In genomic region chr13:30916991-30917390, GRCh38 we compare ENCODE assay signal across 38 cellular contexts. TPM values are rescaled to one million over a fixed set of nuclear protein-coding genes. Genes with fewer than 3 reads are reported as not detected.
"Had no signal": no experiment of that assay in that cellular context is flagged by ENCODE, and none has a peak within 500 bp of the region (broad histone marks: within the 10 kb centered on the region; RNA-seq: fewer than 3 reads in every experiment).

No MANE protein-coding gene starts in this region.

- H3K27me3 ChIP-seq: adrenal gland, body of pancreas had no signal

- H3K4me1 ChIP-seq: adrenal gland, body of pancreas had no signal

- H3K9me3 Mint-ChIP-seq: activated B cell treated with CpG ODN at 0.5 μM for 24 hours; activated CD4-positive, alpha-beta memory T cell treated with anti-CD3 and anti-CD28 coated beads for 36 hours; activated CD4-positive, alpha-beta T cell treated with anti-CD3 and anti-CD28 coated beads, Interleukin-2, amount 10 ng/mL, durations not matched to agents 24 days and 14 days; activated CD8-positive, alpha-beta T cell treated with anti-CD3 and anti-CD28 coated beads for 36 hours; activated naive CD4-positive, alpha-beta T cell treated with anti-CD3 and anti-CD28 coated beads for 36 hours; activated naive CD4-positive, alpha-beta T cell treated with anti-CD3 and anti-CD28 coated beads, Interleukin-2, amount 50 U/mL, for 72 hours; activated naive CD8-positive, alpha-beta T cell treated with anti-CD3 and anti-CD28 coated beads for 36 hours; activated T-cell treated with anti-CD3 and anti-CD28 coated beads, Interleukin-2, amount 50 U/mL, for 4 hours; activated T-cell treated with anti-CD3 and anti-CD28 coated beads, Interleukin-2, amount 50 U/mL, for 72 hours; activated T-helper 1 cell treated with anti-CD3 and anti-CD28 coated beads, Interleukin-12 subunit alpha, Interleukin-12 subunit beta, Interleukin-2, Interleukin-4 antibody, amounts not matched to agents 30 ng/mL and 10 ng/mL and 1 ng/mL, durations not matched to agents 14 hours and 24 hours and 36 hours; activated T-helper 17 cell treated with anti-CD3 and anti-CD28 coated beads, Interleukin-2, amount 50 U/mL, for 72 hours; central memory CD8-positive, alpha-beta T cell; T-helper 1 cell treated with Interleukin-12 subunit alpha and Interleukin-12 subunit beta and Interleukin-4 antibody, amounts not matched to agents 30 μg/mL and 1 μg/mL, for 36 hours; T-helper 2 cell treated with Interferon-gamma antibody and Interleukin-4, amounts not matched to agents 5 μg/mL and 100 μg/mL, for 36 hours had no signal

- H3K9me3 ChIP-seq: adrenal gland, body of pancreas had no signal

- H3K36me3 ChIP-seq: adrenal gland, cardiac muscle cell had no signal

- H3K27ac ChIP-seq: adrenal gland, body of pancreas, cardiac muscle cell, VCaP had no signal

- H3K4me3 Mint-ChIP-seq: activated B cell treated with CpG ODN at 0.5 μM for 24 hours; activated CD4-positive, alpha-beta memory T cell treated with anti-CD3 and anti-CD28 coated beads for 36 hours; activated CD4-positive, alpha-beta T cell treated with anti-CD3 and anti-CD28 coated beads, Interleukin-2, amount 10 ng/mL, durations not matched to agents 24 days and 14 days; activated CD8-positive, alpha-beta T cell treated with anti-CD3 and anti-CD28 coated beads for 36 hours; activated naive CD4-positive, alpha-beta T cell treated with anti-CD3 and anti-CD28 coated beads for 36 hours; activated naive CD8-positive, alpha-beta T cell treated with anti-CD3 and anti-CD28 coated beads for 36 hours; activated T-cell treated with anti-CD3 and anti-CD28 coated beads, Interleukin-2, amount 50 U/mL, for 4 hours; activated T-cell treated with anti-CD3 and anti-CD28 coated beads, Interleukin-2, amount 50 U/mL, for 72 hours; activated T-helper 1 cell treated with anti-CD3 and anti-CD28 coated beads, Interleukin-12 subunit alpha, Interleukin-12 subunit beta, Interleukin-2, Interleukin-4 antibody, amounts not matched to agents 30 ng/mL and 10 ng/mL and 1 ng/mL, durations not matched to agents 14 hours and 24 hours and 36 hours; activated T-helper 17 cell treated with anti-CD3 and anti-CD28 coated beads, Interleukin-2, amount 50 U/mL, for 72 hours; central memory CD8-positive, alpha-beta T cell; T-helper 1 cell treated with Interleukin-12 subunit alpha and Interleukin-12 subunit beta and Interleukin-4 antibody, amounts not matched to agents 30 μg/mL and 1 μg/mL, for 36 hours; T-helper 2 cell treated with Interferon-gamma antibody and Interleukin-4, amounts not matched to agents 5 μg/mL and 100 μg/mL, for 36 hours had no signal

- H3K4me3 ChIP-seq: adrenal gland, body of pancreas, cardiac muscle cell had no signal

- H3K36me3 Mint-ChIP-seq: activated CD4-positive, alpha-beta memory T cell treated with anti-CD3 and anti-CD28 coated beads for 36 hours; activated naive CD4-positive, alpha-beta T cell treated with anti-CD3 and anti-CD28 coated beads, Interleukin-2, amount 50 U/mL, for 72 hours; activated naive CD8-positive, alpha-beta T cell treated with anti-CD3 and anti-CD28 coated beads for 36 hours had no signal

- H3K4me1 Mint-ChIP-seq: activated B cell treated with CpG ODN at 0.5 μM for 24 hours; activated CD4-positive, alpha-beta T cell treated with anti-CD3 and anti-CD28 coated beads, Interleukin-2, amount 10 ng/mL, durations not matched to agents 24 days and 14 days; activated naive CD8-positive, alpha-beta T cell treated with anti-CD3 and anti-CD28 coated beads for 36 hours; activated T-helper 17 cell treated with anti-CD3 and anti-CD28 coated beads, Interleukin-2, amount 50 U/mL, for 72 hours; central memory CD8-positive, alpha-beta T cell had no signal

- DNase-seq: activated B cell treated with CpG ODN at 0.5 μM for 24 hours; activated CD4-positive, alpha-beta memory T cell treated with anti-CD3 and anti-CD28 coated beads for 36 hours; activated CD4-positive, alpha-beta T cell treated with anti-CD3 and anti-CD28 coated beads for 4 hours; activated CD4-positive, alpha-beta T cell treated with anti-CD3 and anti-CD28 coated beads, Interleukin-2, amount 10 ng/mL, durations not matched to agents 24 days and 14 days; activated CD4-positive, alpha-beta T cell treated with anti-CD3 and anti-CD28 coated beads, Interleukin-2, amount 50 U/mL, for 1 hour; activated CD4-positive, alpha-beta T cell treated with anti-CD3 and anti-CD28 coated beads, Interleukin-2, amount 50 U/mL, for 4 hours; activated CD4-positive, CD25-positive, alpha-beta regulatory T cell treated with anti-CD3 and anti-CD28 coated beads, Interleukin-2, amount 50 U/mL, for 72 hours; activated CD8-positive, alpha-beta memory T cell treated with anti-CD3 and anti-CD28 coated beads, Interleukin-2, amount 50 U/mL, for 4 hours; activated CD8-positive, alpha-beta T cell treated with anti-CD3 and anti-CD28 coated beads for 36 hours; activated effector memory CD4-positive, alpha-beta T cell treated with anti-CD3 and anti-CD28 coated beads, Interleukin-2, amount 50 U/mL, for 16 hours; activated gamma-delta T cell treated with Interleukin-2 at 50 U/mL for 16 hours; activated naive CD4-positive, alpha-beta T cell; activated naive CD4-positive, alpha-beta T cell treated with anti-CD3 and anti-CD28 coated beads for 36 hours; activated naive CD4-positive, alpha-beta T cell treated with anti-CD3 and anti-CD28 coated beads, Interleukin-2, amount 50 U/mL, for 16 hours; activated naive CD8-positive, alpha-beta T cell treated with anti-CD3 and anti-CD28 coated beads for 36 hours; activated T-cell treated with anti-CD3 and anti-CD28 coated beads for 4 hours; activated T-cell treated with anti-CD3 and anti-CD28 coated beads, Interleukin-2, amount 50 U/mL, for 1 hour; activated T-cell treated with anti-CD3 and anti-CD28 coated beads, Interleukin-2, amount 50 U/mL, for 4 hours; activated T-cell treated with anti-CD3 and anti-CD28 coated beads, Interleukin-2, amount 50 U/mL, for 72 hours; adrenal gland; amniotic stem cell; aorta; body of pancreas; caudate nucleus; cerebellar nuclear complex; T-helper 1 cell; T-helper 9 cell had no signal

- H3K27ac Mint-ChIP-seq: activated B cell treated with CpG ODN at 0.5 μM for 24 hours; activated CD4-positive, alpha-beta memory T cell treated with anti-CD3 and anti-CD28 coated beads for 36 hours; activated CD4-positive, alpha-beta T cell treated with anti-CD3 and anti-CD28 coated beads, Interleukin-2, amount 10 ng/mL, durations not matched to agents 24 days and 14 days; activated CD8-positive, alpha-beta T cell treated with anti-CD3 and anti-CD28 coated beads for 36 hours; activated naive CD4-positive, alpha-beta T cell treated with anti-CD3 and anti-CD28 coated beads for 36 hours; activated naive CD4-positive, alpha-beta T cell treated with anti-CD3 and anti-CD28 coated beads, Interleukin-2, amount 50 U/mL, for 72 hours; activated naive CD8-positive, alpha-beta T cell treated with anti-CD3 and anti-CD28 coated beads for 36 hours; activated T-cell treated with anti-CD3 and anti-CD28 coated beads, Interleukin-2, amount 50 U/mL, for 72 hours; activated T-helper 1 cell treated with anti-CD3 and anti-CD28 coated beads, Interleukin-12 subunit alpha, Interleukin-12 subunit beta, Interleukin-2, Interleukin-4 antibody, amounts not matched to agents 30 ng/mL and 10 ng/mL and 1 ng/mL, durations not matched to agents 14 hours and 24 hours and 36 hours; activated T-helper 17 cell treated with anti-CD3 and anti-CD28 coated beads, Interleukin-2, amount 50 U/mL, for 72 hours; T-helper 1 cell treated with Interleukin-12 subunit alpha and Interleukin-12 subunit beta and Interleukin-4 antibody, amounts not matched to agents 30 μg/mL and 1 μg/mL, for 36 hours; T-helper 2 cell treated with Interferon-gamma antibody and Interleukin-4, amounts not matched to agents 5 μg/mL and 100 μg/mL, for 36 hours had no signal

RNA-seq across cellular contexts. Expression of gene MEDAG, which starts 10.9 kb away (rescaled TPM):
- total RNA-seq: activated B cell treated with CpG ODN at 0.5 μM for 24 hours; activated CD4-positive, alpha-beta memory T cell treated with anti-CD3 and anti-CD28 coated beads for 36 hours; activated CD4-positive, alpha-beta T cell treated with anti-CD3 and anti-CD28 coated beads, Interleukin-2, amount 10 ng/mL, durations not matched to agents 24 days and 14 days; activated CD8-positive, alpha-beta memory T cell treated with anti-CD3 and anti-CD28 coated beads for 36 hours; activated CD8-positive, alpha-beta T cell treated with anti-CD3 and anti-CD28 coated beads for 36 hours; activated naive CD4-positive, alpha-beta T cell treated with anti-CD3 and anti-CD28 coated beads for 36 hours; activated naive CD4-positive, alpha-beta T cell treated with anti-CD3 and anti-CD28 coated beads, Interleukin-2, amount 50 U/mL, for 72 hours; activated naive CD8-positive, alpha-beta T cell treated with anti-CD3 and anti-CD28 coated beads for 36 hours; activated T-cell treated with anti-CD3 and anti-CD28 coated beads, Interleukin-2, amount 50 U/mL, for 4 hours; activated T-helper 1 cell treated with anti-CD3 and anti-CD28 coated beads, Interleukin-12 subunit alpha, Interleukin-12 subunit beta, Interleukin-2, Interleukin-4 antibody, amounts not matched to agents 30 ng/mL and 10 ng/mL and 1 ng/mL, durations not matched to agents 14 hours and 24 hours and 36 hours had no signal
- polyA plus RNA-seq: cardiac muscle cell had no signal

RNA-seq across cellular contexts. Expression of gene TEX26, which starts 15.5 kb away (rescaled TPM):
- total RNA-seq: activated B cell treated with CpG ODN at 0.5 μM for 24 hours; activated CD4-positive, alpha-beta memory T cell treated with anti-CD3 and anti-CD28 coated beads for 36 hours; activated CD4-positive, alpha-beta T cell treated with anti-CD3 and anti-CD28 coated beads, Interleukin-2, amount 10 ng/mL, durations not matched to agents 24 days and 14 days; activated CD8-positive, alpha-beta memory T cell treated with anti-CD3 and anti-CD28 coated beads for 36 hours; activated CD8-positive, alpha-beta T cell treated with anti-CD3 and anti-CD28 coated beads for 36 hours; activated naive CD4-positive, alpha-beta T cell treated with anti-CD3 and anti-CD28 coated beads for 36 hours; activated naive CD4-positive, alpha-beta T cell treated with anti-CD3 and anti-CD28 coated beads, Interleukin-2, amount 50 U/mL, for 72 hours; activated naive CD8-positive, alpha-beta T cell treated with anti-CD3 and anti-CD28 coated beads for 36 hours; activated T-cell treated with anti-CD3 and anti-CD28 coated beads, Interleukin-2, amount 50 U/mL, for 4 hours; activated T-cell treated with anti-CD3 and anti-CD28 coated beads, Interleukin-2, amount 50 U/mL, for 72 hours; activated T-helper 1 cell treated with anti-CD3 and anti-CD28 coated beads, Interleukin-12 subunit alpha, Interleukin-12 subunit beta, Interleukin-2, Interleukin-4 antibody, amounts not matched to agents 30 ng/mL and 10 ng/mL and 1 ng/mL, durations not matched to agents 14 hours and 24 hours and 36 hours; activated T-helper 17 cell treated with anti-CD3 and anti-CD28 coated beads, Interleukin-2, amount 50 U/mL, for 72 hours; astrocyte; body of pancreas; bronchial epithelial cell; cardiac muscle cell had no signal
- polyA plus RNA-seq: aorta, cardiac muscle cell had no signal
